In genomic region chr12:13368971-13369370, GRCh38 we compare ENCODE assay signal across 17 cellular contexts.
"Had no signal": no experiment of that assay in that cellular context is flagged by ENCODE, and none has a peak within 500 bp of the region (broad histone marks: within the 10 kb centered on the region; RNA-seq: fewer than 3 reads in every experiment).

No MANE protein-coding gene starts in this region.

- H3K9me3 ChIP-seq: esophagus squamous epithelium, psoas muscle, sigmoid colon had no signal

- H3K4me3 Mint-ChIP-seq: activated naive CD4-positive, alpha-beta T cell treated with anti-CD3 and anti-CD28 coated beads for 36 hours; activated T-helper 1 cell treated with anti-CD3 and anti-CD28 coated beads, Interleukin-12 subunit alpha, Interleukin-12 subunit beta, Interleukin-2, Interleukin-4 antibody, amounts not matched to agents 30 ng/mL and 10 ng/mL and 1 ng/mL, durations not matched to agents 14 hours and 24 hours and 36 hours; natural killer cell; type B pancreatic cell; WTC11 had no signal

- H3K4me3 ChIP-seq: dorsolateral prefrontal cortex, esophagus squamous epithelium, psoas muscle, sigmoid colon had no signal

- H3K27me3 ChIP-seq: dorsolateral prefrontal cortex, esophagus squamous epithelium, sigmoid colon had no signal

- H3K36me3 Mint-ChIP-seq: natural killer cell, WTC11 had no signal

- H3K36me3 ChIP-seq: esophagus squamous epithelium, sigmoid colon had no signal

- H3K27ac Mint-ChIP-seq: activated naive CD4-positive, alpha-beta T cell treated with anti-CD3 and anti-CD28 coated beads for 36 hours; activated T-helper 1 cell treated with anti-CD3 and anti-CD28 coated beads, Interleukin-12 subunit alpha, Interleukin-12 subunit beta, Interleukin-2, Interleukin-4 antibody, amounts not matched to agents 30 ng/mL and 10 ng/mL and 1 ng/mL, durations not matched to agents 14 hours and 24 hours and 36 hours; natural killer cell; type B pancreatic cell; WTC11 had no signal

- H3K4me1 ChIP-seq: esophagus squamous epithelium, psoas muscle had no signal

- H3K4me1 Mint-ChIP-seq: natural killer cell, WTC11 had no signal

- H3K27ac ChIP-seq: esophagus squamous epithelium, psoas muscle, sigmoid colon had no signal

- FAIRE-seq: astrocyte, islet of Langerhans had no signal

- DNase-seq: activated CD4-positive, alpha-beta T cell treated with anti-CD3 and anti-CD28 coated beads for 48 hours; activated naive CD4-positive, alpha-beta T cell treated with anti-CD3 and anti-CD28 coated beads for 36 hours; dorsolateral prefrontal cortex; esophagus squamous epithelium; foreskin fibroblast; mammary epithelial cell; natural killer cell; psoas muscle; sigmoid colon; stimulated activated CD4-positive, alpha-beta T cell treated with anti-CD3 and anti-CD28 coated beads, Interleukin-12 subunit alpha, Interleukin-12 subunit beta, amount 100 ng/mL, for 4 hours; stimulated activated naive CD4-positive, alpha-beta T cell; substantia nigra had no signal

- H3K9me3 Mint-ChIP-seq: activated naive CD4-positive, alpha-beta T cell treated with anti-CD3 and anti-CD28 coated beads for 36 hours; activated T-helper 1 cell treated with anti-CD3 and anti-CD28 coated beads, Interleukin-12 subunit alpha, Interleukin-12 subunit beta, Interleukin-2, Interleukin-4 antibody, amounts not matched to agents 30 ng/mL and 10 ng/mL and 1 ng/mL, durations not matched to agents 14 hours and 24 hours and 36 hours; natural killer cell had no signal

- ATAC-seq: natural killer cell, WTC11 had no signal
